Comparison of ENCODE assay signal across 35 cellular contexts in the genomic region with DNA sequence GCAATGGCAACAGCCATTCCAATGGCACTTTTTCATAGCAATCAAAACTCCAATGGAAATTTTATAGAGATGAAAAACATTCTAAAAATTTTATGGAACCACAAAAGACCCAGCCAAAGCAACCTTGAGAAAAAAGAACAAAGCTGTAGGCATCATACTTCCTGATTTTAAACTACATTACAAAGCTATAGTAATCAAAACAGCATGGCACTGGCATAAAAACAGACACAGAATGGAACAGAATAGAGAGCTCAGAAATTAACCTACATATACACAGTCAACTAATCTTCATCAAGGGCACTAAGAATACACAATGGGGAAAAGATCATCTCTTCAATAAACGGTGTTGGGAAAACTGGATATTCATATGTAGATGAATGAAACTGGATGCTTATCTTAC.
DNase-seq lines count a peak whose midpoint lies in the region; ATAC-seq, FAIRE-seq and TF ChIP-seq lines count a peak whose summit lies in the region.
"Had no signal": no experiment of that assay in that cellular context is flagged by ENCODE, and none has a peak within 500 bp of the region (broad histone marks: within the 10 kb centered on the region; RNA-seq: fewer than 3 reads in every experiment).

No MANE protein-coding gene starts in this region.

- no peak overlapping the region for H2BK15ac ChIP-seq in H1 (ENCODE audit: low read length)
- no peak overlapping the region for H2BK15ac ChIP-seq in mesendoderm (replicated peaks; ENCODE audit: low read depth)

- no peak overlapping the region for H3K27ac ChIP-seq in HCT116 (ENCODE audit: low read depth, low read length)
- no peak overlapping the region for H3K27ac ChIP-seq in HEK293 (ENCODE audit: extremely low read depth, low read depth, low read length)
- no peak overlapping the region for H3K27ac ChIP-seq in K562 (ENCODE audit: extremely low read depth, low read depth, low read length)
- no peak overlapping the region for H3K27ac ChIP-seq in H1 (ENCODE audit: low read depth, low read length)
- H3K27ac ChIP-seq in mesendoderm (ENCODE audit: low read depth, low read length) = no peak overlapping the region
- H3K27ac ChIP-seq: 22Rv1; A549; BLaER1; BLaER1 treated with 17β-estradiol and CSF1 and Interleukin-3, amounts not matched to agents 10 nM and 100 nM; C4-2B had no signal

- H3K79me1 ChIP-seq in H1 (ENCODE audit: low read depth, low read length) = no peaks in the 10 kb centered on the region
- no peaks in the 10 kb centered on the region for H3K79me1 ChIP-seq in mesendoderm (ENCODE audit: low read length)

- no peak overlapping the region for H3K4me2 ChIP-seq in HCT116 (ENCODE audit: low read length)
- no peak overlapping the region for H3K4me2 ChIP-seq in K562 (ENCODE audit: insufficient read depth, low read length)
- H3K4me2 ChIP-seq in H1 (ENCODE audit: insufficient read depth in 1 of 2, low read depth in 2 of 2, low read length in 2 of 2) = no peak overlapping the region
- H3K4me2 ChIP-seq in mesendoderm (ENCODE audit: low read length) = no peak overlapping the region
- H3K4me2 ChIP-seq: A549; BLaER1; BLaER1 treated with 17β-estradiol and CSF1 and Interleukin-3, amounts not matched to agents 10 nM and 100 nM had no signal

- no peak overlapping the region for H4K5ac ChIP-seq in H1 (ENCODE audit: insufficient read length, low read depth, low read length)
- no peak overlapping the region for H4K5ac ChIP-seq in mesendoderm (ENCODE audit: low read length)

- H4K91ac ChIP-seq in H1 (replicated peaks; ENCODE audit: insufficient read length, low read length) = no peak overlapping the region

- H3K14ac ChIP-seq in H1 (ENCODE audit: insufficient read length) = no peak overlapping the region

- ATAC-seq in HCT116 (no peak), K562 (no peak), HG02571 (IDR thresholded peaks at IDR 0.05; ENCODE audit: unreplicated experiment) (no peak), HG03108 (IDR thresholded peaks at IDR 0.05; ENCODE audit: unreplicated experiment) (no peak)
- ATAC-seq: A549; CD8-positive, alpha-beta T cell had no signal

- H3K27me3 ChIP-seq in HCT116 (ENCODE audit: insufficient read depth, low read length) = peaks cover 19% of the 10 kb centered on the region; the same call in 1 of the 2 replicates
- H3K27me3 ChIP-seq in K562 (ENCODE audit: control insufficient read depth in 2 of 2, insufficient read depth in 2 of 2, low read length in 2 of 2) = peaks cover 0 to 8% of the 10 kb centered on the region in 2 experiments; a peak in 1 of 5 replicates
- H3K27me3 ChIP-seq in H1 (replicated peaks in 1 of 4; ENCODE audit: control insufficient read depth in 3 of 4, extremely low read depth in 1 of 4, insufficient read depth in 3 of 4, low read length in 3 of 4) = no peaks in the 10 kb centered on the region
- H3K27me3 ChIP-seq in mesendoderm (ENCODE audit: insufficient read depth, low read length, poor library complexity) = no peaks in the 10 kb centered on the region
- H3K27me3 ChIP-seq: BE2C; BLaER1; BLaER1 treated with 17β-estradiol and CSF1 and Interleukin-3, amounts not matched to agents 10 nM and 100 nM had no signal

- H3K9ac ChIP-seq in HCT116 (ENCODE audit: low read length) (no peak overlapping the region), K562 (ENCODE audit: insufficient read depth in 1 of 2, low read depth in 2 of 2, low read length in 2 of 2) (no peak overlapping the region), H1 (replicated peaks in 1 of 4; ENCODE audit: extremely low read depth in 1 of 4, low read depth in 3 of 4, low read length in 3 of 4) (no peak overlapping the region), mesendoderm (ENCODE audit: low read length) (no peak overlapping the region)
- H3K9ac ChIP-seq: BLaER1; BLaER1 treated with 17β-estradiol and CSF1 and Interleukin-3, amounts not matched to agents 10 nM and 100 nM had no signal

- H3K36me3 ChIP-seq in HCT116 (ENCODE audit: control insufficient read depth in 1 of 2, insufficient read depth in 2 of 2, low read length in 2 of 2) = no peaks in the 10 kb centered on the region
- H3K36me3 ChIP-seq in HEK293 (ENCODE audit: control insufficient read depth in 2 of 2, insufficient read depth in 1 of 2, low read length in 2 of 2) = no peaks in the 10 kb centered on the region
- H3K36me3 ChIP-seq in K562 (ENCODE audit: control insufficient read depth, insufficient read depth, low read length) = no peaks in the 10 kb centered on the region
- no peaks in the 10 kb centered on the region for H3K36me3 ChIP-seq in H1 (ENCODE audit: control insufficient read depth in 2 of 4, insufficient read depth in 4 of 4, low read length in 3 of 4)
- H3K36me3 ChIP-seq in mesendoderm (ENCODE audit: control insufficient read depth, insufficient read depth, low read length) = no peaks in the 10 kb centered on the region
- H3K36me3 ChIP-seq: BE2C; BLaER1; BLaER1 treated with 17β-estradiol and CSF1 and Interleukin-3, amounts not matched to agents 10 nM and 100 nM had no signal

- RAD21 ChIA-PET in HCT116 (lab: Charles Lee; ENCODE audit: low non-redundant PET in 1 of 2, low total read pairs in 2 of 2, uncharacterized antibody in 2 of 2, unreplicated experiment in 2 of 2) = no interaction called here

- H2BK120ac ChIP-seq in H1 (replicated peaks; ENCODE audit: low read depth, low read length) = no peak overlapping the region
- no peak overlapping the region for H2BK120ac ChIP-seq in mesendoderm (ENCODE audit: low read depth, low read length)

- H3K4ac ChIP-seq in H1 (replicated peaks; ENCODE audit: insufficient read length, low read depth, low read length) = no peak overlapping the region
- no peak overlapping the region for H3K4ac ChIP-seq in mesendoderm (ENCODE audit: low read depth, low read length)

- CTCF ChIA-PET in HCT116 (lab: Charles Lee) = no interaction called here
- CTCF ChIA-PET in HEK293 (lab: Yijun Ruan, JAX) = no interaction called here
- CTCF ChIA-PET in K562 (lab: Yijun Ruan, JAX; ENCODE audit: low intra/inter-chr PET ratio) = no interaction called here
- CTCF ChIA-PET in H1 (lab: Charles Lee; ENCODE audit: partially characterized antibody) = interaction anchor here (1.4 to 1.7 kb wide), 2 partner anchors 9 to 385 kb away, joined by 3 to 4 read pairs; no protein-coding TSS in a partner anchor

- no peaks in the 10 kb centered on the region for H3K79me2 ChIP-seq in HCT116 (ENCODE audit: insufficient read depth, low read length)
- no peaks in the 10 kb centered on the region for H3K79me2 ChIP-seq in K562 (ENCODE audit: control insufficient read depth, insufficient read depth, low read length)
- H3K79me2 ChIP-seq in H1 (ENCODE audit: control insufficient read depth in 1 of 2, insufficient read depth in 2 of 2, low read length in 2 of 2) = no peaks in the 10 kb centered on the region
- H3K79me2 ChIP-seq in mesendoderm (ENCODE audit: control insufficient read depth, insufficient read depth, low read length) = no peaks in the 10 kb centered on the region

- H3K4me3 ChIP-seq in HCT116 (replicated peaks in 1 of 2; ENCODE audit: low read depth in 1 of 2, low read length in 2 of 2) (no peak overlapping the region), HEK293 (ENCODE audit: low read depth, low read length) (no peak overlapping the region), K562 (no peak overlapping the region), H1 (ENCODE audit: extremely low read depth in 1 of 4, insufficient read depth in 2 of 4, low read depth in 3 of 4, low read length in 4 of 4) (no peak overlapping the region), mesendoderm (ENCODE audit: low read length) (no peak overlapping the region)
- H3K4me3 ChIP-seq: A549; BLaER1; BLaER1 treated with 17β-estradiol and CSF1 and Interleukin-3, amounts not matched to agents 10 nM and 100 nM had no signal

- H3K9me3 ChIP-seq in HCT116 (ENCODE audit: control insufficient read depth in 1 of 2, insufficient read depth in 1 of 2, low read depth in 1 of 2, low read length in 2 of 2) (peaks cover 0 to 3% of the 10 kb centered on the region in 2 experiments; a peak in 1 of 4 replicates), HEK293 (ENCODE audit: control insufficient read depth, insufficient read depth, low read depth, low read length) (no peaks in the 10 kb centered on the region), K562 (replicated peaks; ENCODE audit: control insufficient read depth, insufficient read depth, low read depth, low read length) (no peaks in the 10 kb centered on the region), H1 (ENCODE audit: insufficient read depth in 2 of 2, low read depth in 1 of 2, low read length in 1 of 2) (peaks cover 2 to 4% of the 10 kb centered on the region in 2 experiments; a peak in 2 of 4 replicates)
- H3K9me3 ChIP-seq: BE2C, Caco-2 had no signal

- no peak overlapping the region for H2BK5ac ChIP-seq in H1 (ENCODE audit: low read depth, low read length)
- H2BK5ac ChIP-seq in mesendoderm (ENCODE audit: low read length) = no peak overlapping the region

- POLR2A ChIA-PET in HCT116 (lab: Charles Lee) (no interaction called here), HEK293 (lab: Yijun Ruan, JAX) (no interaction called here), K562 (lab: Yijun Ruan, JAX) (interaction anchor here (0.8 kb wide), 1 partner anchor 40 kb away, joined by 3 read pairs; no protein-coding TSS in a partner anchor), H1 (lab: Charles Lee; ENCODE audit: partially characterized antibody) (no interaction called here)

- H4K20me1 ChIP-seq in HCT116 (ENCODE audit: insufficient read depth) (no peaks in the 10 kb centered on the region), K562 (replicated peaks; ENCODE audit: control insufficient read depth, insufficient read depth, low read length) (no peaks in the 10 kb centered on the region), H1 (replicated peaks in 1 of 2; ENCODE audit: control insufficient read depth in 1 of 2, insufficient read depth in 2 of 2, low read length in 2 of 2) (no peaks in the 10 kb centered on the region)
- H4K20me1 ChIP-seq: BLaER1; BLaER1 treated with 17β-estradiol and CSF1 and Interleukin-3, amounts not matched to agents 10 nM and 100 nM had no signal

- H3K23ac ChIP-seq in H1 (ENCODE audit: insufficient read length) (no peak overlapping the region), mesendoderm (ENCODE audit: low read length) (no peak overlapping the region)

- intact Hi-C loops in HCT116 (cut with micrococcal nuclease) = loop anchor here (5.0 kb wide), 1 partner anchor 43 kb away; no protein-coding TSS in a partner anchor
- intact Hi-C loops in K562 (cut with micrococcal nuclease) = loop anchor here (10.0 kb wide), 1 partner anchor 76 kb away; no protein-coding TSS in a partner anchor

- FAIRE-seq in K562 (lab: Jason Lieb, UNC) = no peak
- no peak for FAIRE-seq in H1 (lab: Jason Lieb, UNC)
- FAIRE-seq: A204.1, A549, D721Med had no signal

- no peak overlapping the region for H2AFZ ChIP-seq in HCT116 (ENCODE audit: low read depth, low read length, poor library complexity, severe bottlenecking)
- no peak overlapping the region for H2AFZ ChIP-seq in K562 (ENCODE audit: low read depth, low read length)
- no peak overlapping the region for H2AFZ ChIP-seq in H1 (ENCODE audit: low read length)

- H2BK20ac ChIP-seq in H1 (ENCODE audit: low read length) = no peak overlapping the region

- no peak overlapping the region for H3K18ac ChIP-seq in H1 (ENCODE audit: extremely low read depth, low read length)
- H3K18ac ChIP-seq in mesendoderm (ENCODE audit: low read length) = no peak overlapping the region

- in situ Hi-C loops in K562 (cut with MboI) = no loop called here

- no peak overlapping the region for H3K56ac ChIP-seq in H1 (replicated peaks; ENCODE audit: insufficient read length, low read depth, low read length)
- H3K56ac ChIP-seq in mesendoderm (ENCODE audit: low read length) = no peak overlapping the region

- TF ChIP-seq RAD21 in HCT116 (IDR thresholded peaks at IDR 0.05; ENCODE audit: low read depth) (no peak), K562 (CRISPR knock-in tag; conservative IDR thresholded peaks at IDR 0.05 in 1 of 2, IDR thresholded peaks at IDR 0.05 in 1 of 2) (no peak), H1 (IDR thresholded peaks at IDR 0.05 in 1 of 2, conservative IDR thresholded peaks at IDR 0.05 in 1 of 2; ENCODE audit: low read depth in 2 of 2, low read length in 2 of 2) (no peak)

- H3K9me2 ChIP-seq in HCT116 (ENCODE audit: insufficient read depth) = no peaks in the 10 kb centered on the region

- TF ChIP-seq EP300 in K562 (IDR thresholded peaks at IDR 0.05; ENCODE audit: low read length) (no peak), H1 (IDR thresholded peaks at IDR 0.05; ENCODE audit: borderline replicate concordance in 1 of 2, low read depth in 2 of 2, low read length in 2 of 2) (no peak)

- H2BK12ac ChIP-seq in H1 (ENCODE audit: low read depth, low read length) = no peak overlapping the region

- H3K9me1 ChIP-seq in K562 (ENCODE audit: control insufficient read depth, insufficient read depth, low read length) = no peaks in the 10 kb centered on the region

- H4K8ac ChIP-seq in H1 (ENCODE audit: extremely low read depth, insufficient read depth, low read length) = no peak overlapping the region
- H4K8ac ChIP-seq in mesendoderm (ENCODE audit: low read depth, low read length) = no peak overlapping the region

- no peak overlapping the region for H2AK5ac ChIP-seq in H1 (ENCODE audit: low read depth, low read length)
- H2AK5ac ChIP-seq in mesendoderm (ENCODE audit: low read length) = no peak overlapping the region

- DNase-seq in HCT116 (ENCODE audit: low read depth, low spot score) (no peak), K562 (ENCODE audit: extremely low read depth in 1 of 4, low spot score in 3 of 4) (no peak), H1 (ENCODE audit: low read depth in 1 of 2, low spot score in 2 of 2) (no peak), NAMALWA (ENCODE audit: low spot score) (no peak), mesendoderm (no peak)
- DNase-seq: 8988T; ACHN; AML-193; BE2C; C1 segment of cervical spinal cord; Caco-2; Calu3; CD4-positive, alpha-beta memory T cell; CD4-positive, alpha-beta T cell; CD4-positive, CD25-positive, alpha-beta regulatory T cell; CD8-positive, alpha-beta memory T cell; CD8-positive, alpha-beta T cell; COR-L47; DMS 273 treated with DMSO at 0.1 percent for 48 hours; DMS153; DMS53; DMS79; DMS79 treated with DMSO at 0.1 percent for 48 hours; DND-41; EL had no signal

- no peaks in the 10 kb centered on the region for H3K23me2 ChIP-seq in H1 (ENCODE audit: low read depth, low read length)

- BruUV-seq in HCT116 (replicated peaks; lab: Mats Ljungman, UMichigan) (no TSS peak), K562 (replicated peaks; lab: Mats Ljungman, UMichigan) (no TSS peak)

- TF ChIP-seq CTCF in HCT116 (IDR thresholded peaks at IDR 0.05 in 2 of 3, conservative IDR thresholded peaks at IDR 0.05 in 1 of 3; ENCODE audit: borderline replicate concordance in 1 of 3, insufficient read depth in 1 of 3, low read depth in 2 of 3, low read length in 2 of 3) = no peak
- TF ChIP-seq CTCF in HEK293 (tag by site-specific recombination; IDR thresholded peaks at IDR 0.05) = no peak
- TF ChIP-seq CTCF in K562 (IDR thresholded peaks at IDR 0.05 in 2 of 3, conservative IDR thresholded peaks at IDR 0.05 in 1 of 3; ENCODE audit: insufficient read depth in 2 of 3, low read depth in 1 of 3, low read length in 3 of 3) = no peak
- TF ChIP-seq CTCF in H1 (IDR thresholded peaks at IDR 0.05; ENCODE audit: control extremely low read depth in 1 of 3, insufficient read depth in 1 of 3, low read depth in 1 of 3, low read length in 3 of 3) = no peak

- no peak for TF ChIP-seq POLR2A in HCT116 (IDR thresholded peaks at IDR 0.05; ENCODE audit: borderline replicate concordance, extremely low read depth, insufficient read depth, insufficient read length)
- no peak for TF ChIP-seq POLR2A in K562 (conservative IDR thresholded peaks at IDR 0.05)
- TF ChIP-seq POLR2A in H1 (IDR thresholded peaks at IDR 0.05; ENCODE audit: control extremely low read depth in 1 of 2, low read depth in 2 of 2, low read length in 2 of 2) = no peak

- 0% methylated on average over 1 of the region's 1 CpG for WGBS in K562 (ENCODE audit: insufficient coverage, low coverage, missing lambda C conversion rate)
- 91% methylated on average over 1 of the region's 1 CpG; no CpG with 5 or more reads in 1 of the 2 experiments for WGBS in H1 (ENCODE audit: extremely low coverage in 1 of 2, insufficient coverage in 1 of 2, insufficient read length in 1 of 2, insufficient replicate concordance in 2 of 2, low coverage in 1 of 2, low lambda C conversion rate in 2 of 2, missing lambda C conversion rate in 1 of 2), 2 experiments
- no CpG with 5 or more reads among the region's 1 CpG for WGBS in mesendoderm (ENCODE audit: extremely low coverage, insufficient coverage, low lambda C conversion rate)

- no peaks in the 10 kb centered on the region for H3K4me1 ChIP-seq in HCT116 (ENCODE audit: control insufficient read depth in 1 of 2, insufficient read depth in 2 of 2, low read length in 2 of 2)
- no peaks in the 10 kb centered on the region for H3K4me1 ChIP-seq in HEK293 (ENCODE audit: control insufficient read depth, insufficient read depth, low read length)
- H3K4me1 ChIP-seq in K562 (replicated peaks in 1 of 2; ENCODE audit: control insufficient read depth in 2 of 2, insufficient read depth in 2 of 2, low read length in 2 of 2) = no peaks in the 10 kb centered on the region
- peaks cover 0 to 1% (median 0%) of the 10 kb centered on the region in 4 experiments; a peak in 1 of 7 replicates for H3K4me1 ChIP-seq in H1 (replicated peaks in 1 of 4; ENCODE audit: control insufficient read depth in 3 of 4, insufficient read depth in 4 of 4, low read length in 3 of 4)
- no peaks in the 10 kb centered on the region for H3K4me1 ChIP-seq in mesendoderm (ENCODE audit: control insufficient read depth, low read depth, low read length)
- H3K4me1 ChIP-seq: A549, BE2C, BLaER1, Caco-2 had no signal
